In genomic region chr3:63582943-63583500, GRCh38 we compare ENCODE assay signal across 1 cellular context.
TF ChIP-seq lines count a peak whose summit lies in the region.

No MANE protein-coding gene starts in this region.

TF ChIP-seq in K562, 482 proteins besides CTCF, POLR2A, EP300 and RAD21 (continued from another document):
- TF ChIP-seq PREB (CRISPR knock-in tag; IDR thresholded peaks at IDR 0.05) (no peak), CBX3 (IDR thresholded peaks at IDR 0.05; ENCODE audit: borderline replicate concordance in 1 of 2, low read length in 2 of 2) (no peak), RBM25 (IDR thresholded peaks at IDR 0.05; ENCODE audit: low read depth, low read length, severe bottlenecking) (no peak), CHCHD3 (CRISPR knock-in tag; IDR thresholded peaks at IDR 0.05) (no peak), SP2 (IDR thresholded peaks at IDR 0.05; ENCODE audit: extremely low read depth, low read depth, low read length, poor library complexity, severe bottlenecking) (no peak), ATF7 (IDR thresholded peaks at IDR 0.05) (no peak), PTRF (tag; IDR thresholded peaks at IDR 0.05) (0 out of 2 replicates have a peak, but pooled peaks have one; percentile 22), THRAP3 (IDR thresholded peaks at IDR 0.05; ENCODE audit: borderline replicate concordance) (no peak), FIP1L1 (IDR thresholded peaks at IDR 0.05; ENCODE audit: low read depth, low read length, poor library complexity, severe bottlenecking) (no peak), ZNF197 (CRISPR knock-in tag; IDR thresholded peaks at IDR 0.05; ENCODE audit: low read depth) (0 out of 2 replicates have a peak, but pooled peaks have one; percentile 48), HIVEP1 (CRISPR knock-in tag; IDR thresholded peaks at IDR 0.05) (0 out of 2 replicates have a peak, but pooled peaks have one; percentile 26), RUNX1 (IDR thresholded peaks at IDR 0.05; ENCODE audit: low read depth) (no peak), GTF2B (IDR thresholded peaks at IDR 0.05; ENCODE audit: extremely low read depth, insufficient read length) (no peak), ZNF324 (CRISPR knock-in tag; IDR thresholded peaks at IDR 0.05) (no peak), PURB (CRISPR knock-in tag; IDR thresholded peaks at IDR 0.05; ENCODE audit: low read depth) (no peak), HNRNPUL1 (IDR thresholded peaks at IDR 0.05; ENCODE audit: low read length) (no peak), CBFA2T3 (IDR thresholded peaks at IDR 0.05) (peak; percentile 29; the same call in 1 of the 2 replicates), ARID1B (IDR thresholded peaks at IDR 0.05) (no peak), ZNF41 (CRISPR knock-in tag; conservative IDR thresholded peaks at IDR 0.05) (peak; percentile 64; the same call in 1 of the 2 replicates), HSF4 (CRISPR knock-in tag; IDR thresholded peaks at IDR 0.05; ENCODE audit: borderline replicate concordance) (no peak), ZNF583 (CRISPR knock-in tag; IDR thresholded peaks at IDR 0.05) (0 out of 2 replicates have a peak, but pooled peaks have one; percentile 67), TEAD2 (tag; IDR thresholded peaks at IDR 0.05) (peak; percentile 19; the same call in 1 of the 2 replicates), ZNF707 (CRISPR knock-in tag; conservative IDR thresholded peaks at IDR 0.05) (no peak), ZFP36 (IDR thresholded peaks at IDR 0.05; ENCODE audit: low read depth, low read length, partially characterized antibody) (no peak), ZNF395 (CRISPR knock-in tag; IDR thresholded peaks at IDR 0.05) (peak; percentile 56; the same call in 1 of the 2 replicates), ZNF551 (CRISPR knock-in tag; IDR thresholded peaks at IDR 0.05) (no peak), MAFG (tag; conservative IDR thresholded peaks at IDR 0.05) (no peak), CBFB (CRISPR knock-in tag; IDR thresholded peaks at IDR 0.05) (no peak), KLF6 (CRISPR knock-in tag; IDR thresholded peaks at IDR 0.05; ENCODE audit: borderline replicate concordance) (peak; percentile 74; the same call in 1 of the 2 replicates), ZFP1 (CRISPR knock-in tag; IDR thresholded peaks at IDR 0.05) (peak; percentile 40; the same call in 1 of the 2 replicates), ZBED1 (IDR thresholded peaks at IDR 0.05) (no peak), ZNF239 (CRISPR knock-in tag; IDR thresholded peaks at IDR 0.05) (peak; percentile 30; the same call in 1 of the 2 replicates), ADNP (tag; IDR thresholded peaks at IDR 0.05) (no peak)
- TF ChIP-seq, protein P1, sequence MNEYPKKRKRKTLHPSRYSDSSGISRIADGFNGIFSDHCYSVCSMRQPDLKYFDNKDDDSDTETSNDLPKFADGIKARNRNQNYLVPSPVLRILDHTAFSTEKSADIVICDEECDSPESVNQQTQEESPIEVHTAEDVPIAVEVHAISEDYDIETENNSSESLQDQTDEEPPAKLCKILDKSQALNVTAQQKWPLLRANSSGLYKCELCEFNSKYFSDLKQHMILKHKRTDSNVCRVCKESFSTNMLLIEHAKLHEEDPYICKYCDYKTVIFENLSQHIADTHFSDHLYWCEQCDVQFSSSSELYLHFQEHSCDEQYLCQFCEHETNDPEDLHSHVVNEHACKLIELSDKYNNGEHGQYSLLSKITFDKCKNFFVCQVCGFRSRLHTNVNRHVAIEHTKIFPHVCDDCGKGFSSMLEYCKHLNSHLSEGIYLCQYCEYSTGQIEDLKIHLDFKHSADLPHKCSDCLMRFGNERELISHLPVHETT (CRISPR knock-in tag; conservative IDR thresholded peaks at IDR 0.05 in 1 of 2, IDR thresholded peaks at IDR 0.05 in 1 of 2) = peak in 1 of 2 experiments; percentile 67; a peak in 2 of 4 replicates
- TF ChIP-seq, protein P2, sequence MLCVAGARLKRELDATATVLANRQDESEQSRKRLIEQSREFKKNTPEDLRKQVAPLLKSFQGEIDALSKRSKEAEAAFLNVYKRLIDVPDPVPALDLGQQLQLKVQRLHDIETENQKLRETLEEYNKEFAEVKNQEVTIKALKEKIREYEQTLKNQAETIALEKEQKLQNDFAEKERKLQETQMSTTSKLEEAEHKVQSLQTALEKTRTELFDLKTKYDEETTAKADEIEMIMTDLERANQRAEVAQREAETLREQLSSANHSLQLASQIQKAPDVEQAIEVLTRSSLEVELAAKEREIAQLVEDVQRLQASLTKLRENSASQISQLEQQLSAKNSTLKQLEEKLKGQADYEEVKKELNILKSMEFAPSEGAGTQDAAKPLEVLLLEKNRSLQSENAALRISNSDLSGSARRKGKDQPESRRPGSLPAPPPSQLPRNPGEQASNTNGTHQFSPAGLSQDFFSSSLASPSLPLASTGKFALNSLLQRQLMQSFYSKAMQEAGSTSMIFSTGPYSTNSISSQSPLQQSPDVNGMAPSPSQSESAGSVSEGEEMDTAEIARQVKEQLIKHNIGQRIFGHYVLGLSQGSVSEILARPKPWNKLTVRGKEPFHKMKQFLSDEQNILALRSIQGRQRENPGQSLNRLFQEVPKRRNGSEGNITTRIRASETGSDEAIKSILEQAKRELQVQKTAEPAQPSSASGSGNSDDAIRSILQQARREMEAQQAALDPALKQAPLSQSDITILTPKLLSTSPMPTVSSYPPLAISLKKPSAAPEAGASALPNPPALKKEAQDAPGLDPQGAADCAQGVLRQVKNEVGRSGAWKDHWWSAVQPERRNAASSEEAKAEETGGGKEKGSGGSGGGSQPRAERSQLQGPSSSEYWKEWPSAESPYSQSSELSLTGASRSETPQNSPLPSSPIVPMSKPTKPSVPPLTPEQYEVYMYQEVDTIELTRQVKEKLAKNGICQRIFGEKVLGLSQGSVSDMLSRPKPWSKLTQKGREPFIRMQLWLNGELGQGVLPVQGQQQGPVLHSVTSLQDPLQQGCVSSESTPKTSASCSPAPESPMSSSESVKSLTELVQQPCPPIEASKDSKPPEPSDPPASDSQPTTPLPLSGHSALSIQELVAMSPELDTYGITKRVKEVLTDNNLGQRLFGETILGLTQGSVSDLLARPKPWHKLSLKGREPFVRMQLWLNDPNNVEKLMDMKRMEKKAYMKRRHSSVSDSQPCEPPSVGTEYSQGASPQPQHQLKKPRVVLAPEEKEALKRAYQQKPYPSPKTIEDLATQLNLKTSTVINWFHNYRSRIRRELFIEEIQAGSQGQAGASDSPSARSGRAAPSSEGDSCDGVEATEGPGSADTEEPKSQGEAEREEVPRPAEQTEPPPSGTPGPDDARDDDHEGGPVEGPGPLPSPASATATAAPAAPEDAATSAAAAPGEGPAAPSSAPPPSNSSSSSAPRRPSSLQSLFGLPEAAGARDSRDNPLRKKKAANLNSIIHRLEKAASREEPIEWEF (CRISPR knock-in tag; IDR thresholded peaks at IDR 0.05) = peak; percentile 91
